Comparison of ENCODE assay signal across 8 cellular contexts in genomic region chr3:155323063-155323666, GRCh38. TPM values are rescaled to one million over a fixed set of nuclear protein-coding genes. Genes with fewer than 3 reads are reported as not detected.
DNase-seq lines count a peak whose midpoint lies in the region; ATAC-seq and TF ChIP-seq lines count a peak whose summit lies in the region.

No MANE protein-coding gene starts in this region.

- H3K27ac ChIP-seq in fibroblast of lung (ENCODE audit: insufficient read depth, low read length) = no peak overlapping the region
- H3K27ac ChIP-seq in neural cell (ENCODE audit: low read length) = no peak overlapping the region

- H3K9ac ChIP-seq in fibroblast of lung (ENCODE audit: insufficient read depth, low read length) (no peak overlapping the region), neural cell (ENCODE audit: low read length) (no peak overlapping the region)

- TF ChIP-seq EP300 in neural cell (conservative IDR thresholded peaks at IDR 0.05; ENCODE audit: poor library complexity, severe bottlenecking) = no peak

- no peaks in the 10 kb centered on the region for H3K9me3 ChIP-seq in fibroblast of lung (ENCODE audit: control insufficient read depth, insufficient read depth, low read depth, low read length)
- no peaks in the 10 kb centered on the region for H3K9me3 ChIP-seq in neural cell (ENCODE audit: low read length)

- H3K4me2 ChIP-seq in fibroblast of lung (ENCODE audit: extremely low read depth, insufficient read depth, low read length) (no peak overlapping the region), neural cell (ENCODE audit: low read length) (no peak overlapping the region)

- TF ChIP-seq RAD21 in neural cell (conservative IDR thresholded peaks at IDR 0.05) = peak; percentile 95

- no peaks in the 10 kb centered on the region for H3F3A ChIP-seq in neural cell (ENCODE audit: insufficient read depth, low read length, poor library complexity, severe bottlenecking)

- in situ Hi-C loops in SK-MEL-5 (cut with HindIII; ENCODE audit: low pct_unique_long_range_greater_than_20kb, low sequenced_read_pairs) = no loop called here

- H3K36me3 ChIP-seq in fibroblast of lung (ENCODE audit: control insufficient read depth, insufficient read depth, low read length) = no peaks in the 10 kb centered on the region
- H3K36me3 ChIP-seq in neural cell (ENCODE audit: insufficient read depth, low read length) = no peaks in the 10 kb centered on the region

- no peaks in the 10 kb centered on the region for H3K27me3 ChIP-seq in fibroblast of lung (ENCODE audit: control insufficient read depth, insufficient read depth, low read length)
- H3K27me3 ChIP-seq in neural cell (ENCODE audit: insufficient read depth, low read depth, low read length) = no peaks in the 10 kb centered on the region

- H4K20me1 ChIP-seq in fibroblast of lung (ENCODE audit: control insufficient read depth, extremely low read depth, insufficient read depth, low read length) (no peaks in the 10 kb centered on the region), neural cell (ENCODE audit: insufficient read depth) (no peaks in the 10 kb centered on the region)

- peak; percentile 76 for DNase-seq in AG08395 (ENCODE audit: low spot score)
- peak; percentile 55 for DNase-seq in NCI-H1092 (lab: John Stamatoyannopoulos, UW)
- DNase-seq in SK-MEL-5 (ENCODE audit: low read depth, low spot score) = peak; percentile 85
- DNase-seq in fibroblast of lung (ENCODE audit: low read depth in 2 of 2) = peak; percentile 62 to 93

- TF ChIP-seq CTCF in GM12874 (IDR thresholded peaks at IDR 0.05; ENCODE audit: insufficient read depth, low read depth, low read length) (peak; percentile 45; the same call in 1 of the 2 replicates), fibroblast of lung (conservative IDR thresholded peaks at IDR 0.05 in 1 of 2, IDR thresholded peaks at IDR 0.05 in 1 of 2; ENCODE audit: low read depth in 1 of 2, low read length in 2 of 2) (peak; percentile 75 to 77), neural cell (IDR thresholded peaks at IDR 0.05; ENCODE audit: poor library complexity, severe bottlenecking) (peak; percentile 92)

- no peak overlapping the region for H2AFZ ChIP-seq in fibroblast of lung (ENCODE audit: low read length)
- H2AFZ ChIP-seq in neural cell (ENCODE audit: low read depth, low read length) = no peak overlapping the region

- no peaks in the 10 kb centered on the region for H3K9me2 ChIP-seq in neural cell (ENCODE audit: insufficient read depth, low read length)

- peak; percentile 85 for ATAC-seq in HG02678 (IDR thresholded peaks at IDR 0.05; ENCODE audit: unreplicated experiment)
- no peak for ATAC-seq in activated CD4-positive, CD25-positive, alpha-beta regulatory T cell treated with anti-CD3 and anti-CD28 coated beads, Interleukin-2, amount 50 U/mL, for 24 hours

- H3K79me2 ChIP-seq in fibroblast of lung (ENCODE audit: control insufficient read depth, insufficient read depth, low read length) (no peaks in the 10 kb centered on the region), neural cell (replicated peaks; ENCODE audit: insufficient read depth, low read length) (no peaks in the 10 kb centered on the region)

- H3K4me3 ChIP-seq in fibroblast of lung (replicated peaks in 1 of 4; ENCODE audit: control extremely low read depth in 1 of 4, insufficient read depth in 1 of 4, low read depth in 3 of 4, low read length in 4 of 4) (no peak overlapping the region), neural cell (ENCODE audit: low read length) (no peak overlapping the region)

- no peaks in the 10 kb centered on the region for H3K4me1 ChIP-seq in fibroblast of lung (ENCODE audit: control insufficient read depth, extremely low read depth, insufficient read depth, low read length)

TF ChIP-seq in neural cell, 6 proteins besides CTCF, POLR2A, EP300 and RAD21:
- no peak for TF ChIP-seq POLR2AphosphoS5 (IDR thresholded peaks at IDR 0.05)
- no peak for TF ChIP-seq MXI1 (conservative IDR thresholded peaks at IDR 0.05; ENCODE audit: poor library complexity, severe bottlenecking)
- TF ChIP-seq SMC3 (conservative IDR thresholded peaks at IDR 0.05; ENCODE audit: poor library complexity) = peak; percentile 93
- TF ChIP-seq EZH2 (IDR thresholded peaks at IDR 0.05; ENCODE audit: borderline replicate concordance, insufficient read depth, low read length, poor library complexity, severe bottlenecking) = no peak

RNA-seq across cellular contexts. Expression of gene STRIT1, which starts 29.7 kb away (rescaled TPM):
- not detected in 2 replicates for total RNA-seq in SK-MEL-5 (2014; rRNA removed; shearing (Covaris generic))
- polyA plus RNA-seq in SK-MEL-5 (2015; cell fraction: cytosol; rRNA removed) = 0.11 TPM in 1 of 2 replicates, not detected in the other
- 0.25 TPM in 1 of 2 replicates, not detected in the other for polyA plus RNA-seq in SK-MEL-5 (2015; cell fraction: nucleus; rRNA removed)
- total RNA-seq in fibroblast of lung = not detected in 2 replicates
- polyA plus RNA-seq in fibroblast of lung (not detected in 2 replicates), neural cell (1.1 and 1.2 TPM in 2 replicates)
- polyA plus RNA-seq in fibroblast of lung (2012) = not detected in 2 replicates
- polyA minus RNA-seq in fibroblast of lung (ENCODE audit: low replicate concordance) (not detected in 2 replicates), neural cell (not detected in 2 replicates)
